23 cellular contexts compared by ENCODE assay signal in the genomic region with DNA sequence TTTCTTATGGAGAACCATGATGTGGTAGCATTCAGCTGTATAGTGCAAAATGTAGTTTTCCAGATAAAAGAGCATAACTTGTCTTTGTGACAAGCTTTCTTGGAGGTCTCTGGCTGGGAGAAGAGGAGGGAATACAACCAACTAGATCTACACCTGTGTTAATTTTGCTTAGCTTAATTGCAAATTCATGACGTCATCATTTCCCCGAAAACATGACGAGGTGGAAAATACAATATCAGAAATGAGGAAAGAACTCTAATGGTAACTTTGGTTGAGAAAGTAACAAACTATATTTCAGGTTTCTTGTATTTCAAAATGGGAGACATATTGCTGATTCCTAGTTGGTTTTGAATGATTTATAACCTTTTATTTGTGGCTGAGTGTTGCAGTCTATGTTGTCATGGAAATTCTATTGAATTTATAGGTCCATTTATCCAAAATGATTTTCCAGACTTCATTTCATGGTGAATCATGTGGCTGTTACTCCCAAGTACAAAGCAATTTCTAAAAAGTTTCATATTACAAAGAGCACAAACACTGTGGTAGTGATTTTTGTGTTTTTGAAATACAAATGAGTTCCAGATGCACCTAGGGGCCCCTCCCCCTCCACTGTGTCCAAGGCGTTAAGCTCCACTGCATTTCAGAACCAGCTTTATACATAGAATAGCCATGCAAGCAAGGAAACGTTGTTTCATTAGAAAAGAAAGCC.
DNase-seq lines count a peak whose midpoint lies in the region; ATAC-seq and TF ChIP-seq lines count a peak whose summit lies in the region.
"Had no signal": no experiment of that assay in that cellular context is flagged by ENCODE, and none has a peak within 500 bp of the region (broad histone marks: within the 10 kb centered on the region; RNA-seq: fewer than 3 reads in every experiment).

No MANE protein-coding gene starts in this region.

- no peak overlapping the region for H3K4me3 Mint-ChIP-seq in endothelial cell (ENCODE audit: unreplicated experiment)
- H3K4me3 Mint-ChIP-seq: activated naive CD4-positive, alpha-beta T cell treated with anti-CD3 and anti-CD28 coated beads for 36 hours; activated T-cell treated with anti-CD3 and anti-CD28 coated beads, Interleukin-2, amount 50 U/mL, for 24 hours; CD4-positive, CD25-positive, alpha-beta regulatory T cell; naive B cell; stimulated activated memory B cell treated with anti-CD40 and anti-IgM and Interleukin-4, amounts not matched to agents 10 μg/mL and 1 μg/mL and 100 μg/mL, for 72 hours had no signal

- H3K27me3 ChIP-seq in brain microvascular endothelial cell (replicated peaks), result no peaks in the 10 kb centered on the region
- H3K27me3 ChIP-seq: gastroesophageal sphincter, sigmoid colon, thyroid gland had no signal

- no peaks in the 10 kb centered on the region for H3K36me3 ChIP-seq in brain microvascular endothelial cell (replicated peaks)
- H3K36me3 ChIP-seq: gastroesophageal sphincter, sigmoid colon, thyroid gland had no signal

- H3K27me3 Mint-ChIP-seq in endothelial cell (ENCODE audit: unreplicated experiment), result peaks cover 2% of the 10 kb centered on the region
- H3K27me3 Mint-ChIP-seq: activated T-cell treated with anti-CD3 and anti-CD28 coated beads, Interleukin-2, amount 50 U/mL, for 24 hours; CD4-positive, CD25-positive, alpha-beta regulatory T cell; naive B cell; stimulated activated memory B cell treated with anti-CD40 and anti-IgM and Interleukin-4, amounts not matched to agents 10 μg/mL and 1 μg/mL and 100 μg/mL, for 72 hours had no signal

- H3K4me3 ChIP-seq in brain microvascular endothelial cell (ENCODE audit: low read depth, low read length), result no peak overlapping the region
- H3K4me3 ChIP-seq: gastroesophageal sphincter, sigmoid colon, thyroid gland had no signal

- no peaks in the 10 kb centered on the region for H3K9me3 Mint-ChIP-seq in endothelial cell (ENCODE audit: unreplicated experiment)
- H3K9me3 Mint-ChIP-seq: activated naive CD4-positive, alpha-beta T cell treated with anti-CD3 and anti-CD28 coated beads for 36 hours; activated T-cell treated with anti-CD3 and anti-CD28 coated beads, Interleukin-2, amount 50 U/mL, for 24 hours; stimulated activated memory B cell treated with anti-CD40 and anti-IgM and Interleukin-4, amounts not matched to agents 10 μg/mL and 1 μg/mL and 100 μg/mL, for 72 hours had no signal

- in situ Hi-C loops in brain microvascular endothelial cell (cut with HindIII; ENCODE audit: low pct_ligation_motif_present, low sequenced_read_pairs), result no loop called here

- no peak for ATAC-seq in HG02763 (IDR thresholded peaks at IDR 0.05; ENCODE audit: unreplicated experiment)
- ATAC-seq: gastroesophageal sphincter; stimulated activated memory B cell treated with anti-CD40 and anti-IgM and Interleukin-4, amounts not matched to agents 10 μg/mL and 1 μg/mL and 100 μg/mL, for 72 hours had no signal

- TF ChIP-seq CTCF in endothelial cell (IDR thresholded peaks at IDR 0.05; ENCODE audit: unreplicated experiment) (no peak), brain microvascular endothelial cell (IDR thresholded peaks at IDR 0.05; ENCODE audit: low read depth, low read length, missing control alignments) (no peak)

- H3K36me3 Mint-ChIP-seq in endothelial cell (ENCODE audit: low read depth, unreplicated experiment), result no peaks in the 10 kb centered on the region
- H3K36me3 Mint-ChIP-seq: CD4-positive, CD25-positive, alpha-beta regulatory T cell; naive B cell; stimulated activated memory B cell treated with anti-CD40 and anti-IgM and Interleukin-4, amounts not matched to agents 10 μg/mL and 1 μg/mL and 100 μg/mL, for 72 hours had no signal

- DNase-seq in AG20443 (ENCODE audit: low spot score), result peak; percentile 21
- peak; percentile 16 for DNase-seq in M059J (ENCODE audit: low read depth)
- DNase-seq in dedifferentiated amniotic fluid mesenchymal stem cell (ENCODE audit: extremely low spot score), result peak; percentile 23
- DNase-seq in myocyte (ENCODE audit: low read depth), result peak; percentile 21
- DNase-seq in effector CD4-positive, alpha-beta T cell, result no peak
- DNase-seq in endothelial cell (ENCODE audit: low spot score), result no peak
- DNase-seq in brain microvascular endothelial cell, result no peak
- DNase-seq: activated CD4-positive, CD25-positive, alpha-beta regulatory T cell; activated naive CD4-positive, alpha-beta T cell treated with anti-CD3 and anti-CD28 coated beads for 36 hours; activated T-cell treated with anti-CD3 and anti-CD28 coated beads, Interleukin-2, amount 50 U/mL, for 24 hours; anterior cingulate cortex; CD4-positive, CD25-positive, alpha-beta regulatory T cell; DMS 273 treated with DMSO at 0.1 percent for 48 hours; naive B cell; NCI-H2107; NCI-H524 treated with DMSO at 0.1 percent for 48 hours; RPMI8226; sigmoid colon; stimulated activated CD4-positive, alpha-beta T cell treated with anti-CD3 and anti-CD28 coated beads, Interleukin-1b, Interleukin-23, amount 100 ng/mL, for 48 hours; thyroid gland had no signal

- peaks cover 3% of the 10 kb centered on the region for H3K4me1 Mint-ChIP-seq in endothelial cell (ENCODE audit: unreplicated experiment)
- H3K4me1 Mint-ChIP-seq: CD4-positive, CD25-positive, alpha-beta regulatory T cell; naive B cell; stimulated activated memory B cell treated with anti-CD40 and anti-IgM and Interleukin-4, amounts not matched to agents 10 μg/mL and 1 μg/mL and 100 μg/mL, for 72 hours had no signal

- H3K27ac Mint-ChIP-seq in endothelial cell (ENCODE audit: unreplicated experiment), result no peak overlapping the region
- H3K27ac Mint-ChIP-seq: activated naive CD4-positive, alpha-beta T cell treated with anti-CD3 and anti-CD28 coated beads for 36 hours; activated T-cell treated with anti-CD3 and anti-CD28 coated beads, Interleukin-2, amount 50 U/mL, for 24 hours; CD4-positive, CD25-positive, alpha-beta regulatory T cell; naive B cell; stimulated activated memory B cell treated with anti-CD40 and anti-IgM and Interleukin-4, amounts not matched to agents 10 μg/mL and 1 μg/mL and 100 μg/mL, for 72 hours had no signal

- no peak overlapping the region for H3K27ac ChIP-seq in brain microvascular endothelial cell
- H3K27ac ChIP-seq: gastroesophageal sphincter, sigmoid colon, thyroid gland had no signal

Comparison
In these comparisons a context has a peak if more than half of its experiments do, and no peak if none do; other contexts are left out.
1. DNase-seq: peak in AG20443 (single experiment), M059J (single experiment), dedifferentiated amniotic fluid mesenchymal stem cell (single experiment) and myocyte (single experiment); none in effector CD4-positive, alpha-beta T cell (single experiment), endothelial cell (single experiment) and brain microvascular endothelial cell (single experiment).